ENCODE assay signal across 8 cellular contexts in the genomic region with DNA sequence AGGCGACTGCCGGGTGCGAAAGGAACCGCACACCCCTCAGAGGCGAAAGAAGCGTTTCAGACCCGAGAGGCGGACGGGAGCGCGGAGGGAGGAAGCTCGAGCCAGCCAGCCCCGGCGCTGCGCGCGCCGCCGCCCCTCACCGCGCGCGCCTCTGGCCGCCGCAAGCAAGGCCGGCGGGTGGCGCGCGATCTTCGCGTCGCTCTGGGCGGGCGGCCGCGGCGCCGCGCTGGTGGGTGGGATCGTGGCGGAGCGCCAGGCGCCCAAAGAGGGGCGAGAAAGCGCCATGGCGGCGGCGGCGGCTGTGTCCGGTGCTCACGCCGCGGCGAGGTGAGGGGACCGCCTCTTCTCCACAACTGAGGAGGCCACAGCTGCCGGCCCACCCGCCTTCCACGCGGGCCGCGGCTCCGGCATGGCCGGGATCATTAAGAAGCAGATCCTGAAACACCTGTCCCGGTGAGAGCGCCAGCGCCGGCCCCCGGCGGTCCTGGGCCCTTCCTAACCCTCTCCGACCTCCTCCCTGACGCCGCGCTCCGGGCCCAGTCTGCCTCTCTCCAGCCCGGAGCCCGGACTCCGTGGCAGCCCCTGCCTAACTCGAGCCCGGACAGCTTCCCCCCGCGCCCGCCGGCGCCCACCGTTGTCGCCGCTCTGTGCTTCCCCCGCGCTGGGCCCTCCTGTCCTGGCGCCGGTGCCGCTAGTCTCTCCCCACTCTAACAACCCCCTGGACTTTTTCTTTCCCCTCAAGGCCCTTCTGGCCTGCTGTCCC. TPM values are rescaled to one million over a fixed set of nuclear protein-coding genes. Genes with fewer than 3 reads are reported as not detected.
DNase-seq lines count a peak whose midpoint lies in the region; ATAC-seq and TF ChIP-seq lines count a peak whose summit lies in the region.

A gene with protein sequence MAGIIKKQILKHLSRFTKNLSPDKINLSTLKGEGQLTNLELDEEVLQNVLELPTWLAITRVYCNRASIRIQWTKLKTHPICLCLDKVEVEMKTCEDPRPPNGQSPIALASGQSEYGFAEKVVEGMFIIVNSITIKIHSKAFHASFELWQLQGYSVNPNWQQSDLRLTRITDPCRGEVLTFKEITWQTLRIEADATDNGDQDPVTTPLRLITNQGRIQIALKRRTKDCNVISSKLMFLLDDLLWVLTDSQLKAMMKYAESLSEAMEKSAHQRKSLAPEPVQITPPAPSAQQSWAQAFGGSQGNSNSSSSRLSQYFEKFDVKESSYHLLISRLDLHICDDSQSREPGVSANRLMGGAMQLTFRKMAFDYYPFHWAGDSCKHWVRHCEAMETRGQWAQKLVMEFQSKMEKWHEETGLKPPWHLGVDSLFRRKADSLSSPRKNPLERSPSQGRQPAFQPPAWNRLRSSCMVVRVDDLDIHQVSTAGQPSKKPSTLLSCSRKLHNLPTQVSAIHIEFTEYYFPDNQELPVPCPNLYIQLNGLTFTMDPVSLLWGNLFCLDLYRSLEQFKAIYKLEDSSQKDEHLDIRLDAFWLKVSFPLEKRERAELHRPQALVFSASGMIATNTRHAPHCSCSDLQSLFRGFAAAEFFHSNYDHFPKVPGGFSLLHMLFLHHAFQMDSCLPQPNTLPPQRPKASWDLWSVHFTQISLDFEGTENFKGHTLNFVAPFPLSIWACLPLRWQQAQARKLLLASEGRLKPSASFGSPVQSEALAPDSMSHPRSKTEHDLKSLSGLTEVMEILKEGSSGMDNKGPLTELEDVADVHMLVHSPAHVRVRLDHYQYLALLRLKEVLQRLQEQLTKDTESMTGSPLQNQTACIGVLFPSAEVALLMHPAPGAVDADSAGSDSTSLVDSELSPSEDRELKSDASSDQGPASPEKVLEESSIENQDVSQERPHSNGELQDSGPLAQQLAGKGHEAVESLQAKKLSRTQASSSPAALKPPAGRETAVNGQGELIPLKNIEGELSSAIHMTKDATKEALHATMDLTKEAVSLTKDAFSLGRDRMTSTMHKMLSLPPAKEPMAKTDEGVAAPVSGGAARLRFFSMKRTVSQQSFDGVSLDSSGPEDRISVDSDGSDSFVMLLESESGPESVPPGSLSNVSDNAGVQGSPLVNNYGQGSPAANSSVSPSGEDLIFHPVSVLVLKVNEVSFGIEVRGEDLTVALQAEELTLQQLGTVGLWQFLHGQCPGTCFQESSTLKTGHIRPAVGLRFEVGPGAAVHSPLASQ (N-terminal part only) (plus strand): TSS at position 242 of the 763 bp plus-strand sequence. CDS start 168 bp downstream, at position 410.

- ATAC-seq in HG02588 (IDR thresholded peaks at IDR 0.05; ENCODE audit: unreplicated experiment) (peak; percentile 82), right cardiac atrium (peak; percentile 95)

- H3K9me3 ChIP-seq in right cardiac atrium (ENCODE audit: control insufficient read depth, low read length), result no peaks in the 10 kb centered on the region
- no peaks in the 10 kb centered on the region for H3K9me3 ChIP-seq in uterus

- H3K4me3 ChIP-seq in right cardiac atrium (ENCODE audit: low read length) (peak within 1 kb of the TSS; percentile 72), rectal smooth muscle tissue (ENCODE audit: low read length) (peak within 1 kb of the TSS; percentile 69), uterus (peak within 1 kb of the TSS; percentile 72)

- H3K27me3 ChIP-seq in right cardiac atrium (ENCODE audit: control insufficient read depth, insufficient read depth) (no peaks in the 10 kb centered on the region), rectal smooth muscle tissue (ENCODE audit: control insufficient read depth, insufficient read depth, low read length) (no peaks in the 10 kb centered on the region), uterus (no peaks in the 10 kb centered on the region)

- H3K27ac ChIP-seq in right cardiac atrium (ENCODE audit: low read length) (peak within 1 kb of the TSS; percentile 95), rectal smooth muscle tissue (ENCODE audit: low read depth, low read length) (peak within 1 kb of the TSS; percentile 73), uterus (peak within 1 kb of the TSS; percentile 83 to 91)

- no peaks in the 10 kb centered on the region for H3K36me3 ChIP-seq in rectal smooth muscle tissue (ENCODE audit: control insufficient read depth, insufficient read depth, low read length)
- H3K36me3 ChIP-seq in uterus, result no peaks in the 10 kb centered on the region

- DNase-seq in NCI-H1105 (lab: John Stamatoyannopoulos, UW) (peak; percentile 75), amygdala (lab: John Stamatoyannopoulos, UW) (peak in 48 of 56 donors; percentile 10 to 78 (median 55)), right cardiac atrium (peak; percentile 78 to 92 (median 90)), uterus (peak; percentile 34 to 68)

- peak in 2 of 4 experiments; percentile 29 to 46 for TF ChIP-seq CTCF in uterus (IDR thresholded peaks at IDR 0.05)

- intact Hi-C loops in T-helper 1 cell treated with Interleukin-12 subunit alpha and Interleukin-12 subunit beta and Interleukin-4 antibody, amounts not matched to agents 30 ng/mL and 1 ng/mL, for 36 hours (cut with micrococcal nuclease), result loop anchor here (1.0 to 5.0 kb wide), 9 partner anchors 35 to 400 kb away; partner anchors contain the start of genes ILRUN, NUDT3, SNRPC and TAF11
- intact Hi-C loops in right cardiac atrium (cut with DNase I) (no loop called here), uterus (cut with DNase I; ENCODE audit: low total_unique reads) (no loop called here)

- TF ChIP-seq POLR2A in GM10847 (IDR thresholded peaks at IDR 0.05; ENCODE audit: extremely low read depth, insufficient read length) (peak; percentile 59), uterus (IDR thresholded peaks at IDR 0.05) (peak; percentile 38 to 40)

- under 1% methylated on average over 93 of the region's 93 CpGs for WGBS in right cardiac atrium

- no peaks in the 10 kb centered on the region for H3K4me1 ChIP-seq in right cardiac atrium (ENCODE audit: control insufficient read depth, insufficient read depth, low read length)
- peaks cover 9% of the 10 kb centered on the region for H3K4me1 ChIP-seq in rectal smooth muscle tissue (ENCODE audit: control insufficient read depth, insufficient read depth, low read length)
- H3K4me1 ChIP-seq in uterus, result no peaks in the 10 kb centered on the region

- H3K9ac ChIP-seq in rectal smooth muscle tissue (ENCODE audit: low read length), result peak within 1 kb of the TSS; percentile 93

RNA-seq across cellular contexts. Expression of the gene that starts here (rescaled TPM):
- 11.1 and 11.8 TPM in 2 replicates for total RNA-seq in T-helper 1 cell treated with Interleukin-12 subunit alpha and Interleukin-12 subunit beta and Interleukin-4 antibody, amounts not matched to agents 30 ng/mL and 1 ng/mL, for 36 hours
- 10 to 100 TPM; 13.0 to 18.8 (median 17.5) TPM for total RNA-seq in right cardiac atrium
- 4.4 TPM for polyA plus RNA-seq in right cardiac atrium
- total RNA-seq in uterus, result 10 to 100 TPM in 1 of 4 donors, 1 to 10 TPM in 3; 2.1 to 16.2 (median 6.6) TPM

Comparison
In these comparisons a context has a peak if more than half of its experiments do, and no peak if none do; other contexts are left out.
1. Peak in every context shown above with its lines: DNase-seq, ATAC-seq, H3K4me3 ChIP-seq and H3K27ac ChIP-seq.